Comparison of ENCODE assay signal across 8 cellular contexts in the genomic region with DNA sequence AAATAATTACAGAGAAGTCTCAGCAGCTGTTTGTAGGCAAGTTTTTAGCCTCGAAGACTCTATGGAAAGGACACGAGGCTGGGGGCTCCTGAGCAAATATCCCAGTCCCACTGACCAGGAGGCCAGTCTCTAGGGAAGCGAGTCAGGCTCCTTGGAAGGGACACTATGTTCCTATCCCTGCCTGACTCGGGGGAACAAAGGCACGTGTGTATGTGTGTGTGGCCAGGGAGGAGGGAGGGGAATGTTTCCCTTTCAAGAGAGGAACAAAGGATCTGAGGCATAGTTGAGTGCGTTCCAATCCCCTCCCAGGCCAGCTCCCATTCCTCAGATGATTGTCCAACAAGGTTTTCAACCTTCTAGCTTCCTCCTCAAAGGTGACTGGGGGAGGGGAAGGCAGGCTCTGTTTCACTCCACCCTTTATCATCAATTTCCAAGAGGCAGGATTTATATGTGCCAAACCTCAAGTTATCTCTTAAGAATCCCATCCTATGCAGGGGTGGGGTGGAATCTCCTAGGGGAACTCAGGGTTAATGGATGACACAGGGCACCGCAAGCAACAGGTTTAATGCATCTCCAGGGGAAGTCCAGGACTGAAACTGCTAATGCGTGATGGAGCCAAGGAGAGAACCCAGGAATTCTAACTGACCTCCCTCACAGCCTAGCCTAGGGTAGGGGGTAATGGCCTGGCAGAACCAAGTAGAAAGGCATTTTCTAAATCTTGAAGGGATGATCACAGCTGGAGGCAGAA. TPM values are rescaled to one million over a fixed set of nuclear protein-coding genes. Genes with fewer than 3 reads are reported as not detected.
A peak's percentile ranks its signal among the peaks of the same experiment; 100 is the strongest.
DNase-seq lines count a peak whose midpoint lies in the region; ATAC-seq and TF ChIP-seq lines count a peak whose summit lies in the region.

No MANE protein-coding gene starts in this region.

- no peak overlapping the region for H3K4me3 ChIP-seq in mesendoderm (ENCODE audit: low read length)
- H3K4me3 ChIP-seq in tibial artery = peak overlapping the region; percentile 31 to 42

- intact Hi-C loops in tibial artery (cut with DNase I; ENCODE audit: low total_unique reads) = no loop called here

- TF ChIP-seq CTCF in RWPE1 (conservative IDR thresholded peaks at IDR 0.05; ENCODE audit: low read depth) = no peak
- no peak for TF ChIP-seq CTCF in tibial artery (IDR thresholded peaks at IDR 0.05)

- peak overlapping the region; percentile 77 for H3K56ac ChIP-seq in mesendoderm (ENCODE audit: low read length)

- no peak overlapping the region for H3K4me2 ChIP-seq in mesendoderm (ENCODE audit: low read length)

- POLR2A ChIA-PET in RWPE1 (lab: Yijun Ruan, JAX; ENCODE audit: low non-redundant PET) = interaction anchor here (0.5 to 1.8 kb wide), 5 partner anchors 8 to 54 kb away, joined by 3 to 6 read pairs (median 3); no protein-coding TSS in a partner anchor

- H4K5ac ChIP-seq in mesendoderm (ENCODE audit: low read length) = peak overlapping the region; percentile 26

- peaks cover 2% of the 10 kb centered on the region for H3K79me1 ChIP-seq in mesendoderm (ENCODE audit: low read length)

- H2AK5ac ChIP-seq in mesendoderm (ENCODE audit: low read length) = no peak overlapping the region

- no peak for ATAC-seq in GM21529 (IDR thresholded peaks at IDR 0.05; ENCODE audit: unreplicated experiment)

- no peaks in the 10 kb centered on the region for H3K9me3 ChIP-seq in tibial artery

- H3K23ac ChIP-seq in mesendoderm (ENCODE audit: low read length) = no peak overlapping the region

- CTCF ChIA-PET in RWPE1 (lab: Yijun Ruan, JAX) = interaction anchor here (0.6 to 2.8 kb wide), 4 partner anchors 11 to 100 kb away, joined by 4 to 16 read pairs (median 6); partner anchors contain the start of gene BCL2L1

- peak overlapping the region; percentile 92 for H3K4ac ChIP-seq in mesendoderm (ENCODE audit: low read depth, low read length)

- WGBS in mesendoderm (ENCODE audit: extremely low coverage, insufficient coverage, low lambda C conversion rate) = no CpG with 5 or more reads among the region's 8 CpGs

- H3K79me2 ChIP-seq in mesendoderm (ENCODE audit: control insufficient read depth, insufficient read depth, low read length) = peaks cover 13% of the 10 kb centered on the region

- H3K4me1 ChIP-seq in mesendoderm (ENCODE audit: control insufficient read depth, low read depth, low read length) (peaks cover 17% of the 10 kb centered on the region), tibial artery (peaks cover 0 to 100% (median 87%) of the 10 kb centered on the region in 4 donors)

- peak overlapping the region; percentile 7 for H3K9ac ChIP-seq in mesendoderm (ENCODE audit: low read length)

- H2BK15ac ChIP-seq in mesendoderm (replicated peaks; ENCODE audit: low read depth) = no peak overlapping the region

- no peak overlapping the region for H4K8ac ChIP-seq in mesendoderm (ENCODE audit: low read depth, low read length)

- peak overlapping the region; percentile 78 for H3K18ac ChIP-seq in mesendoderm (ENCODE audit: low read length)

- peak overlapping the region; percentile 97 for H3K27ac ChIP-seq in RWPE1
- peak overlapping the region; percentile 77 for H3K27ac ChIP-seq in mesendoderm (ENCODE audit: low read depth, low read length)
- H3K27ac ChIP-seq in tibial artery = peak overlapping the region; percentile 97 to 99

- H3K27me3 ChIP-seq in mesendoderm (ENCODE audit: insufficient read depth, low read length, poor library complexity) = no peaks in the 10 kb centered on the region
- H3K27me3 ChIP-seq in tibial artery = no peaks in the 10 kb centered on the region

- H2BK5ac ChIP-seq in mesendoderm (ENCODE audit: low read length) = peak overlapping the region; percentile 87

- peak overlapping the region; percentile 45 for H2BK120ac ChIP-seq in mesendoderm (ENCODE audit: low read depth, low read length)

- no peaks in the 10 kb centered on the region for H3K36me3 ChIP-seq in mesendoderm (ENCODE audit: control insufficient read depth, insufficient read depth, low read length)
- H3K36me3 ChIP-seq in tibial artery = peaks cover 0 to 19% (median 13%) of the 10 kb centered on the region in 3 donors

- DNase-seq in GM04503 (ENCODE audit: low read depth) = peak; percentile 64
- peak; percentile 98 for DNase-seq in RWPE1 (ENCODE audit: low spot score)
- peak; percentile 68 for DNase-seq in epidermal melanocyte (ENCODE audit: insufficient read length, low spot score)
- DNase-seq in mesendoderm = peak; percentile 93
- peak; percentile 96 for DNase-seq in tibial artery
- DNase-seq in D341Med (ENCODE audit: low spot score) = no peak
- no peak for DNase-seq in stimulated activated naive CD4-positive, alpha-beta T cell treated with Interleukin-2 at 50 U/mL for 16 hours (lab: John Stamatoyannopoulos, UW)

RNA-seq across cellular contexts. Expression of gene BCL2L1, which starts 9.9 kb away (rescaled TPM):
- polyA plus RNA-seq in mesendoderm (2013, experiment 1 of 2) = 41.9 TPM
- polyA plus RNA-seq in mesendoderm (2013, experiment 2 of 2) = 43.7 TPM

RNA-seq across cellular contexts. Expression of gene TPX2, which starts 26.4 kb away (rescaled TPM):
- polyA plus RNA-seq in mesendoderm (2013, experiment 1 of 2) = 119 TPM
- polyA plus RNA-seq in mesendoderm (2013, experiment 2 of 2) = 120 TPM

Comparison
In these comparisons a context has a peak if more than half of its experiments do, and no peak if none do; other contexts are left out.
1. DNase-seq: peak in GM04503 (single experiment), RWPE1 (single experiment), epidermal melanocyte (single experiment), mesendoderm (single experiment) and tibial artery (2 of 2); none in D341Med (single experiment) and stimulated activated naive CD4-positive, alpha-beta T cell treated with Interleukin-2 at 50 U/mL for 16 hours (single experiment).
2. Peak in every context shown above with its lines, with median percentiles within 50 percentile points of each other: H3K27ac ChIP-seq.